18 cellular contexts compared by ENCODE assay signal in genomic region chr6:74073429-74073828, GRCh38.
DNase-seq lines count a peak whose midpoint lies in the region; ATAC-seq and TF ChIP-seq lines count a peak whose summit lies in the region.
"Had no signal": no experiment of that assay in that cellular context is flagged by ENCODE, and none has a peak within 500 bp of the region (broad histone marks: within the 10 kb centered on the region; RNA-seq: fewer than 3 reads in every experiment).

No MANE protein-coding gene starts in this region.

- no peaks in the 10 kb centered on the region for H3K27me3 Mint-ChIP-seq in T-helper 2 cell treated with Interferon-gamma antibody and Interleukin-4, amounts not matched to agents 5 μg/mL and 100 μg/mL, for 36 hours (ENCODE audit: low read depth)
- H3K27me3 Mint-ChIP-seq: stimulated activated naive B cell treated with anti-CD40 and anti-IgM and Interleukin-4, amounts not matched to agents 10 μg/mL and 1 μg/mL and 100 μg/mL, for 72 hours had no signal

- H2AFZ ChIP-seq in SK-N-SH (ENCODE audit: low read depth): no peak overlapping the region

- H3F3A ChIP-seq in SK-N-SH (replicated peaks; ENCODE audit: insufficient read depth): peaks cover under 1% of the 10 kb centered on the region

- no peak overlapping the region for H3K9ac ChIP-seq in SK-N-SH

- no peak for ATAC-seq in GM19023 (IDR thresholded peaks at IDR 0.05; ENCODE audit: unreplicated experiment)
- ATAC-seq: body of pancreas; K562; stimulated activated naive B cell treated with anti-CD40 and anti-IgM and Interleukin-4, amounts not matched to agents 10 μg/mL and 1 μg/mL and 100 μg/mL, for 72 hours had no signal

- H3K79me2 ChIP-seq in SK-N-SH (ENCODE audit: insufficient read depth): no peaks in the 10 kb centered on the region

- TF ChIP-seq CTCF in epithelial cell of esophagus (IDR thresholded peaks at IDR 0.05; ENCODE audit: insufficient read depth, low read depth, low read length, missing control alignments): no peak
- no peak for TF ChIP-seq CTCF in SK-N-SH (IDR thresholded peaks at IDR 0.05)

- POLR2A ChIA-PET in SK-N-SH (lab: Yijun Ruan, JAX): no interaction called here

- no peak overlapping the region for H3K4me3 Mint-ChIP-seq in T-helper 2 cell treated with Interferon-gamma antibody and Interleukin-4, amounts not matched to agents 5 μg/mL and 100 μg/mL, for 36 hours
- H3K4me3 Mint-ChIP-seq: mesothelial cell of epicardium; stimulated activated naive B cell treated with anti-CD40 and anti-IgM and Interleukin-4, amounts not matched to agents 10 μg/mL and 1 μg/mL and 100 μg/mL, for 72 hours had no signal

- no peaks in the 10 kb centered on the region for H3K27me3 ChIP-seq in SK-N-SH (ENCODE audit: insufficient read depth)
- H3K27me3 ChIP-seq: body of pancreas, upper lobe of left lung had no signal

- no peaks in the 10 kb centered on the region for H3K9me3 ChIP-seq in SK-N-SH
- H3K9me3 ChIP-seq: body of pancreas, upper lobe of left lung had no signal

- H3K4me3 ChIP-seq in epithelial cell of esophagus (ENCODE audit: low read length) (no peak overlapping the region), SK-N-SH (ENCODE audit: low read depth in 2 of 2, low read length in 1 of 2) (no peak overlapping the region)
- H3K4me3 ChIP-seq: body of pancreas, K562, skin epidermis, upper lobe of left lung had no signal

- DNase-seq in EH (ENCODE audit: low read depth) (peak; percentile 63), NCI-H226 (peak; percentile 82), epithelial cell of esophagus (ENCODE audit: low read depth) (peak; percentile 88), myocyte (ENCODE audit: low read depth) (peak; percentile 25), SK-N-SH (no peak), NCI-H1105 treated with DMSO at 0.1 percent for 48 hours (lab: John Stamatoyannopoulos, UW) (no peak)
- DNase-seq in T-helper 2 cell treated with Interferon-gamma antibody and Interleukin-4, amounts not matched to agents 5 μg/mL and 100 μg/mL, for 36 hours (ENCODE audit: low spot score): no peak
- DNase-seq: activated gamma-delta T cell; body of pancreas; DMS 273 treated with DMSO at 0.1 percent for 48 hours; NCI-H446 treated with DMSO at 0.1 percent for 48 hours; nucleus accumbens; stimulated activated naive B cell treated with anti-CD40 and anti-IgM and Interleukin-4, amounts not matched to agents 10 μg/mL and 1 μg/mL and 100 μg/mL, for 72 hours; upper lobe of left lung had no signal

- no peak for TF ChIP-seq EP300 in SK-N-SH (IDR thresholded peaks at IDR 0.05; ENCODE audit: borderline replicate concordance in 1 of 2, low read depth in 1 of 2, low read length in 1 of 2)

- 0% methylated on average over 1 of the region's 1 CpG for WGBS in SK-N-SH (ENCODE audit: low lambda C conversion rate)

- no peaks in the 10 kb centered on the region for H3K36me3 Mint-ChIP-seq in T-helper 2 cell treated with Interferon-gamma antibody and Interleukin-4, amounts not matched to agents 5 μg/mL and 100 μg/mL, for 36 hours (ENCODE audit: low read depth)
- H3K36me3 Mint-ChIP-seq: mesothelial cell of epicardium; stimulated activated naive B cell treated with anti-CD40 and anti-IgM and Interleukin-4, amounts not matched to agents 10 μg/mL and 1 μg/mL and 100 μg/mL, for 72 hours had no signal

- H3K4me1 ChIP-seq in SK-N-SH (ENCODE audit: control insufficient read depth in 1 of 2, insufficient read depth in 2 of 2, low read depth in 1 of 2, low read length in 1 of 2): no peaks in the 10 kb centered on the region
- H3K4me1 ChIP-seq: body of pancreas, upper lobe of left lung had no signal

- no peaks in the 10 kb centered on the region for H3K36me3 ChIP-seq in SK-N-SH (replicated peaks in 1 of 2; ENCODE audit: control insufficient read depth in 1 of 2, insufficient read depth in 2 of 2, low read length in 1 of 2)
- H3K36me3 ChIP-seq: upper lobe of left lung had no signal

- H4K20me1 ChIP-seq in SK-N-SH (ENCODE audit: insufficient read depth): no peaks in the 10 kb centered on the region

- CTCF ChIA-PET in SK-N-SH (lab: Yijun Ruan, JAX): no interaction called here

- no peaks in the 10 kb centered on the region for H3K9me3 Mint-ChIP-seq in T-helper 2 cell treated with Interferon-gamma antibody and Interleukin-4, amounts not matched to agents 5 μg/mL and 100 μg/mL, for 36 hours
- H3K9me3 Mint-ChIP-seq: mesothelial cell of epicardium had no signal

- no peak overlapping the region for H3K27ac Mint-ChIP-seq in T-helper 2 cell treated with Interferon-gamma antibody and Interleukin-4, amounts not matched to agents 5 μg/mL and 100 μg/mL, for 36 hours
- H3K27ac Mint-ChIP-seq: mesothelial cell of epicardium; stimulated activated naive B cell treated with anti-CD40 and anti-IgM and Interleukin-4, amounts not matched to agents 10 μg/mL and 1 μg/mL and 100 μg/mL, for 72 hours had no signal

- no peak overlapping the region for H3K4me2 ChIP-seq in SK-N-SH

- H3K9me2 ChIP-seq in SK-N-SH: no peaks in the 10 kb centered on the region

- H3K27ac ChIP-seq in SK-N-SH (ENCODE audit: low read depth in 2 of 2, low read length in 1 of 2): no peak overlapping the region
- H3K27ac ChIP-seq: body of pancreas, upper lobe of left lung had no signal

- TF ChIP-seq RAD21 in SK-N-SH (IDR thresholded peaks at IDR 0.05; ENCODE audit: low read length): no peak

- H3K4me1 Mint-ChIP-seq in T-helper 2 cell treated with Interferon-gamma antibody and Interleukin-4, amounts not matched to agents 5 μg/mL and 100 μg/mL, for 36 hours (ENCODE audit: low read depth): no peaks in the 10 kb centered on the region
- H3K4me1 Mint-ChIP-seq: mesothelial cell of epicardium; stimulated activated naive B cell treated with anti-CD40 and anti-IgM and Interleukin-4, amounts not matched to agents 10 μg/mL and 1 μg/mL and 100 μg/mL, for 72 hours had no signal

TF ChIP-seq in SK-N-SH, 30 proteins besides CTCF, POLR2A, EP300 and RAD21:
- TF ChIP-seq USF2 (IDR thresholded peaks at IDR 0.05; ENCODE audit: borderline replicate concordance, low read depth, low read length) (no peak), POLR2AphosphoS5 (IDR thresholded peaks at IDR 0.05; ENCODE audit: low read depth, low read length) (no peak), TEAD4 (IDR thresholded peaks at IDR 0.05; ENCODE audit: borderline replicate concordance, insufficient read depth) (no peak), MXI1 (IDR thresholded peaks at IDR 0.05; ENCODE audit: low read depth, low read length) (no peak), NRF1 (IDR thresholded peaks at IDR 0.05; ENCODE audit: low read depth, low read length) (no peak), RCOR1 (IDR thresholded peaks at IDR 0.05; ENCODE audit: low read length) (no peak), FOSL2 (IDR thresholded peaks at IDR 0.05; ENCODE audit: borderline replicate concordance, low read depth) (no peak), NFIC (IDR thresholded peaks at IDR 0.05; ENCODE audit: borderline replicate concordance) (no peak), CHD2 (IDR thresholded peaks at IDR 0.05; ENCODE audit: low read length, partially characterized antibody) (no peak), GABPA (IDR thresholded peaks at IDR 0.05; ENCODE audit: low read depth) (no peak), FOXJ3 (CRISPR knock-in tag; IDR thresholded peaks at IDR 0.05) (no peak), MEF2A (IDR thresholded peaks at IDR 0.05; ENCODE audit: borderline replicate concordance, low read depth) (no peak), IRF3 (IDR thresholded peaks at IDR 0.05; ENCODE audit: low read depth, low read length) (no peak)

Comparison
In these comparisons a context has a peak if more than half of its experiments do, and no peak if none do; other contexts are left out.
1. DNase-seq: peak in EH (single experiment), NCI-H226 (single experiment), epithelial cell of esophagus (single experiment) and myocyte (single experiment); none in SK-N-SH (single experiment), T-helper 2 cell treated with Interferon-gamma antibody and Interleukin-4, amounts not matched to agents 5 μg/mL and 100 μg/mL, for 36 hours (single experiment) and NCI-H1105 treated with DMSO at 0.1 percent for 48 hours (single experiment).